15 cellular contexts compared by ENCODE assay signal in the genomic region with DNA sequence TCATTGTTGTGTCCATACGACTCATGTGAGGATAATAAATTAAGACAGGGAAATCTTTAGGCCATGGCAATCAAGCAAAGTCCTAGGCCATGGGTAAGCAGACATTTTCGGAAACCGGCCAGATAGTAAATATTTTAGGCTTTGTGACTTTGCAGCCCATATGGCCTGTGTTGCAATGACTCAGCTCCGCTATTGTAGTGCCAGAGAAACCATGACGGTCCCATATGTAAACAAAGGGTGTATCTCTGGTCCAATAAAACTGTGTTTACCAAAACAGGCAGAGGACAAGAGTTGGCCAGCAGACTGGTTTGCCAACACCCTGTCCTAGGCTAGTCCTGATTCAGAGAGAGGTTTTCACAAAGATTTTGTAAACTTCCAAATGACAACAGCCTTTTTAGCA. TPM values are rescaled to one million over a fixed set of nuclear protein-coding genes. Genes with fewer than 3 reads are reported as not detected.
DNase-seq lines count a peak whose midpoint lies in the region; ATAC-seq, FAIRE-seq and TF ChIP-seq lines count a peak whose summit lies in the region.
"Had no signal": no experiment of that assay in that cellular context is flagged by ENCODE, and none has a peak within 500 bp of the region (broad histone marks: within the 10 kb centered on the region; RNA-seq: fewer than 3 reads in every experiment).

No MANE protein-coding gene starts in this region.

- no peak for ATAC-seq in upper lobe of right lung
- ATAC-seq: HCT116 had no signal

- no peaks in the 10 kb centered on the region for H3K9me3 ChIP-seq in astrocyte (ENCODE audit: insufficient read depth, low read depth, low read length)
- H3K9me3 ChIP-seq in upper lobe of right lung, result no peaks in the 10 kb centered on the region
- H3K9me3 ChIP-seq: thoracic aorta had no signal

- H3K9me3 Mint-ChIP-seq in astrocyte (ENCODE audit: unreplicated experiment), result no peaks in the 10 kb centered on the region

- peaks cover 38% of the 10 kb centered on the region for H3K4me1 ChIP-seq in astrocyte (ENCODE audit: insufficient read depth, low read length)
- H3K4me1 ChIP-seq in upper lobe of right lung, result peaks cover 16% of the 10 kb centered on the region

- no peak overlapping the region for H2AFZ ChIP-seq in astrocyte (ENCODE audit: low read depth, low read length)

- no peak overlapping the region for H3K27ac ChIP-seq in astrocyte (ENCODE audit: low read depth, low read length)
- peak overlapping the region; percentile 6 for H3K27ac ChIP-seq in upper lobe of right lung
- H3K27ac ChIP-seq: thoracic aorta had no signal

- H3K27me3 ChIP-seq in astrocyte (ENCODE audit: insufficient read depth, low read length), result no peaks in the 10 kb centered on the region
- no peaks in the 10 kb centered on the region for H3K27me3 ChIP-seq in upper lobe of right lung

- TF ChIP-seq CTCF in astrocyte (IDR thresholded peaks at IDR 0.05; ENCODE audit: insufficient read depth, low read depth, low read length) (no peak), upper lobe of right lung (IDR thresholded peaks at IDR 0.05) (no peak)

- intact Hi-C loops in upper lobe of right lung (cut with DNase I), result no loop called here

- peaks cover 33% of the 10 kb centered on the region for H3K36me3 ChIP-seq in astrocyte (ENCODE audit: insufficient read depth, low read length)
- peaks cover 16% of the 10 kb centered on the region for H3K36me3 ChIP-seq in upper lobe of right lung
- H3K36me3 ChIP-seq: thoracic aorta had no signal

- FAIRE-seq in astrocyte (lab: Jason Lieb, UNC), result no peak
- FAIRE-seq: endometrium, G401.6, islet of Langerhans had no signal

- peak overlapping the region; percentile 2 for H3K4me2 ChIP-seq in astrocyte (ENCODE audit: low read length)

- no peak overlapping the region for H3K4me3 ChIP-seq in astrocyte (ENCODE audit: insufficient read depth, low read depth, low read length)
- H3K4me3 ChIP-seq in upper lobe of right lung, result no peak overlapping the region
- H3K4me3 ChIP-seq: thoracic aorta had no signal

- no peak overlapping the region for H3K27ac Mint-ChIP-seq in astrocyte (ENCODE audit: unreplicated experiment)

- H3K36me3 Mint-ChIP-seq in astrocyte (ENCODE audit: low read depth, unreplicated experiment), result peaks cover 16% of the 10 kb centered on the region

- peak; percentile 30 for DNase-seq in NCI-H345 (lab: John Stamatoyannopoulos, UW)
- DNase-seq in NCI-H345 treated with DMSO at 0.1 percent for 48 hours (lab: John Stamatoyannopoulos, UW; ENCODE audit: unreplicated experiment), result no peak
- peak; percentile 54 for DNase-seq in astrocyte (ENCODE audit: low read depth)
- DNase-seq in lung microvascular endothelial cell (ENCODE audit: low read depth in 2 of 2), result peak; percentile 59 to 62
- no peak for DNase-seq in upper lobe of right lung
- DNase-seq in NAMALWA (ENCODE audit: low spot score), result no peak
- DNase-seq in activated T-cell treated with anti-CD3 and anti-CD28 coated beads, Interleukin-2, amount 50 U/mL, for 1 hour, result no peak
- no peak for DNase-seq in stimulated activated naive CD4-positive, alpha-beta T cell (lab: John Stamatoyannopoulos, UW)
- DNase-seq: amygdala; stimulated activated CD4-positive, alpha-beta T cell treated with anti-CD3 and anti-CD28 coated beads, Interleukin-4, amount 100 ng/mL, for 1 hour had no signal

- H3K4me3 Mint-ChIP-seq in astrocyte (ENCODE audit: unreplicated experiment), result no peak overlapping the region

- peaks cover 41% of the 10 kb centered on the region for H3K4me1 Mint-ChIP-seq in astrocyte (ENCODE audit: low read depth, unreplicated experiment)

- no peak overlapping the region for H3K9ac ChIP-seq in astrocyte (ENCODE audit: low read length)

- H4K20me1 ChIP-seq in astrocyte (ENCODE audit: insufficient read depth, low read length), result peaks cover 70% of the 10 kb centered on the region

- peaks cover 99% of the 10 kb centered on the region for H3K79me2 ChIP-seq in astrocyte (ENCODE audit: insufficient read depth, low read length)

- no peaks in the 10 kb centered on the region for H3K27me3 Mint-ChIP-seq in astrocyte (ENCODE audit: low read depth, unreplicated experiment)

RNA-seq across cellular contexts. Expression of a gene that starts 5.0 kb away (rescaled TPM):
- 159 and 169 TPM in 2 replicates for total RNA-seq in astrocyte
- 56.9 and 70.8 TPM in 2 replicates for total RNA-seq in lung microvascular endothelial cell
- total RNA-seq in upper lobe of right lung, result 39.8 TPM

RNA-seq across cellular contexts. Expression of a gene that starts 16.0 kb away (rescaled TPM):
- total RNA-seq in astrocyte (3.1 and 3.8 TPM in 2 replicates), lung microvascular endothelial cell (under 0.01 and 0.22 TPM in 2 replicates), upper lobe of right lung (9.6 TPM)

Comparison
In these comparisons a context has a peak if more than half of its experiments do, and no peak if none do; other contexts are left out.
1. DNase-seq: peak in NCI-H345 (single experiment), astrocyte (single experiment) and lung microvascular endothelial cell (2 of 2); none in NCI-H345 treated with DMSO at 0.1 percent for 48 hours (single experiment), upper lobe of right lung (single experiment), NAMALWA (single experiment), activated T-cell treated with anti-CD3 and anti-CD28 coated beads, Interleukin-2, amount 50 U/mL, for 1 hour (single experiment) and stimulated activated naive CD4-positive, alpha-beta T cell (0 of 6).